8 cellular contexts compared by ENCODE assay signal in genomic region chr16:31108035-31108793, GRCh38. TPM values are rescaled to one million over a fixed set of nuclear protein-coding genes. Genes with fewer than 3 reads are reported as not detected.
A peak's percentile ranks its signal among the peaks of the same experiment; 100 is the strongest.
DNase-seq lines count a peak whose midpoint lies in the region; ATAC-seq and TF ChIP-seq lines count a peak whose summit lies in the region.

Gene BCKDK, plus strand, starts transcription at chr16:31108386. Its CDS starts 838 bp downstream, at chr16:31109224.

- peak within 1 kb of the TSS; percentile 97 for H3K9ac ChIP-seq in MM.1S (ENCODE audit: low read length)

- peaks cover 17% of the 10 kb centered on the region for H3F3A ChIP-seq in MM.1S (ENCODE audit: insufficient read depth, low read length)

- H3K4me3 ChIP-seq in GM06990 (replicated peaks; ENCODE audit: low read depth, low read length) (peak within 1 kb of the TSS; percentile 76), MM.1S (ENCODE audit: low read length) (peak within 1 kb of the TSS; percentile 98), heart left ventricle (peak within 1 kb of the TSS; percentile 67 to 100 (median 93))

- H3K27me3 ChIP-seq in GM06990 (replicated peaks; ENCODE audit: control insufficient read depth, insufficient read depth, low read length) (no peaks in the 10 kb centered on the region), MM.1S (replicated peaks; ENCODE audit: insufficient read depth, low read length) (no peaks in the 10 kb centered on the region), heart left ventricle (no peaks in the 10 kb centered on the region)

- H3K4me1 ChIP-seq in MM.1S (ENCODE audit: low read length) (0 out of 2 replicates have a peak, but pooled peaks cover 11% of the 10 kb centered on the region), heart left ventricle (peaks cover 4 to 46% (median 28%) of the 10 kb centered on the region in 12 donors)

- 3 to 4% (median 4%) methylated on average over 60 to 68 of the region's 68 CpGs for WGBS in adipose tissue, 3 donors
- WGBS in heart left ventricle, 4 donors: 4 to 7% (median 5%) methylated on average over 38 to 68 of the region's 68 CpGs

- DNase-seq in GM06990 (ENCODE audit: extremely low read depth, insufficient read length) (peak; percentile 88), HCEC 1CT (peak; percentile 77), MM.1S (peak; percentile 80), T-cell (peak in 28 of 34 experiments; percentile 14 to 60 (median 36)), heart left ventricle (peak; percentile 80 to 90 (median 85)), posterior cingulate gyrus (peak; percentile 66 to 97 (median 77)), ureter (ENCODE audit: low spot score) (peak; percentile 69)

- H3K27ac ChIP-seq in MM.1S (ENCODE audit: low read length) (peak within 1 kb of the TSS; percentile 76), adipose tissue (ENCODE audit: low read depth, low read length) (no peak within 1 kb of the TSS), heart left ventricle (peak within 1 kb of the TSS; percentile 63 to 99 (median 93))

- peaks cover 14 to 19% (median 17%) of the 10 kb centered on the region in 3 donors for H3K4me1 Mint-ChIP-seq in T-cell

- H3K9me2 ChIP-seq in MM.1S (replicated peaks; ENCODE audit: insufficient read depth, low read length): no peaks in the 10 kb centered on the region

- H3K27me3 Mint-ChIP-seq in T-cell: no peaks in the 10 kb centered on the region

- H3K79me2 ChIP-seq in MM.1S (ENCODE audit: low read length): peaks cover 19% of the 10 kb centered on the region

- intact Hi-C loops in heart left ventricle (cut with DNase I): loop anchor here in 4 of 10 donors (2.0 to 5.0 kb wide), 2 partner anchors 34 to 35 kb away; no protein-coding TSS in a partner anchor
- intact Hi-C loops in posterior cingulate gyrus (cut with DNase I): loop anchor here (5.0 kb wide), 1 partner anchor 34 kb away; no protein-coding TSS in a partner anchor

- H2AFZ ChIP-seq in MM.1S (ENCODE audit: low read length): peak within 1 kb of the TSS; percentile 84

- CTCF ChIA-PET in T-cell (lab: Charles Lee): no interaction called here

- H3K9me3 ChIP-seq in MM.1S (replicated peaks; ENCODE audit: insufficient read depth, low read length) (no peaks in the 10 kb centered on the region), heart left ventricle (no peaks in the 10 kb centered on the region)

- TF ChIP-seq CTCF in GM06990 (IDR thresholded peaks at IDR 0.05; ENCODE audit: insufficient read depth, low read length, poor library complexity, severe bottlenecking) (no peak), MM.1S (IDR thresholded peaks at IDR 0.05; ENCODE audit: low read length) (no peak), heart left ventricle (IDR thresholded peaks at IDR 0.05) (no peak)

- POLR2A ChIA-PET in T-cell (lab: Charles Lee): interaction anchor here in 1 of 2 donors (1.0 kb wide), 1 partner anchor 10 kb away, joined by 3 read pairs; the partner anchor contains the start of gene KAT8

- peaks cover 20% of the 10 kb centered on the region for H3K36me3 Mint-ChIP-seq in T-cell

- peak within 1 kb of the TSS; percentile 97 for H3K4me2 ChIP-seq in MM.1S (ENCODE audit: low read depth, low read length)

- no peaks in the 10 kb centered on the region for H4K20me1 ChIP-seq in MM.1S (ENCODE audit: insufficient read depth, low read length)

- TF ChIP-seq POLR2A in heart left ventricle (IDR thresholded peaks at IDR 0.05): peak in 1 of 2 donors; percentile 75

- H3K9me3 Mint-ChIP-seq in T-cell: no peaks in the 10 kb centered on the region

- H3K4me3 Mint-ChIP-seq in T-cell: peak within 1 kb of the TSS; percentile 75 to 87 (median 82)

- H3K36me3 ChIP-seq in GM06990 (ENCODE audit: control insufficient read depth, insufficient read depth, low read length) (peaks cover 21% of the 10 kb centered on the region), MM.1S (replicated peaks; ENCODE audit: insufficient read depth, low read length) (no peaks in the 10 kb centered on the region), heart left ventricle (peaks cover 0 to 40% (median 32%) of the 10 kb centered on the region in 9 donors)

- peak; percentile 84 to 89 (median 86) for ATAC-seq in T-cell (replicated peaks in 1 of 4)
- peak; percentile 63 to 84 (median 78) for ATAC-seq in heart left ventricle

- H3K27ac Mint-ChIP-seq in T-cell: peak within 1 kb of the TSS; percentile 71 to 74

RNA-seq across cellular contexts. Expression of gene BCKDK, which starts in this region (rescaled TPM):
- 10 to 100 TPM in 3 of 5 donors, 1 to 10 TPM in 2; 7.6 to 21.3 (median 19.3) TPM for total RNA-seq in T-cell
- polyA plus RNA-seq in adipose tissue: 10 to 100 TPM; 31.4 to 79.6 (median 45.4) TPM
- total RNA-seq in heart left ventricle: 100 to 1,000 TPM in 2 of 9 donors, 10 to 100 TPM in 7; 61.9 to 134 (median 70.0) TPM
- 10 to 100 TPM; 42.6 to 57.4 TPM for polyA plus RNA-seq in heart left ventricle
- 29.8 TPM for total RNA-seq in ureter

Comparison
In these comparisons a context has a peak if more than half of its experiments do, and no peak if none do; other contexts are left out.
1. DNase-seq: peak in every context shown above with its lines; median percentile 88 in GM06990; 85 in heart left ventricle; 80 in MM.1S; 77 in HCEC 1CT; 77 in posterior cingulate gyrus; 69 in ureter; 36 in T-cell.